12 cellular contexts compared by ENCODE assay signal in genomic region chr5:111071413-111071812, GRCh38. TPM values are rescaled to one million over a fixed set of nuclear protein-coding genes. Genes with fewer than 3 reads are reported as not detected.
DNase-seq lines count a peak whose midpoint lies in the region; ATAC-seq and TF ChIP-seq lines count a peak whose summit lies in the region.
"Had no signal": no experiment of that assay in that cellular context is flagged by ENCODE, and none has a peak within 500 bp of the region (broad histone marks: within the 10 kb centered on the region; RNA-seq: fewer than 3 reads in every experiment).

TSS of gene TSLP (plus strand) at chr5:111071713. CDS start at chr5:111071891, 178 bp downstream.

- no peak for TF ChIP-seq CTCF in cardiac muscle cell (IDR thresholded peaks at IDR 0.05; ENCODE audit: low read depth, low read length)
- TF ChIP-seq CTCF in ascending aorta (IDR thresholded peaks at IDR 0.05) = no peak
- no peak for TF ChIP-seq CTCF in kidney epithelial cell (IDR thresholded peaks at IDR 0.05; ENCODE audit: insufficient read depth, low read length, poor library complexity, severe bottlenecking)

- H3K4me3 ChIP-seq in cardiac muscle cell = peak within 1 kb of the TSS; percentile 33
- peak within 1 kb of the TSS; percentile 43 to 83 for H3K4me3 ChIP-seq in ascending aorta
- H3K4me3 ChIP-seq in kidney epithelial cell (ENCODE audit: low read depth, low read length) = peak within 1 kb of the TSS; percentile 9
- H3K4me3 ChIP-seq in subcutaneous abdominal adipose tissue (ENCODE audit: low read depth in 1 of 5, low read length in 5 of 5) = peak within 1 kb of the TSS in 4 of 5 donors; percentile 52 to 79 (median 76)

- ATAC-seq in Right ventricle myocardium inferior = no peak

- no peaks in the 10 kb centered on the region for H3K36me3 ChIP-seq in cardiac muscle cell
- H3K36me3 ChIP-seq in ascending aorta = no peaks in the 10 kb centered on the region
- H3K36me3 ChIP-seq in kidney epithelial cell (ENCODE audit: control insufficient read depth, insufficient read depth, low read length) = no peaks in the 10 kb centered on the region
- H3K36me3 ChIP-seq in subcutaneous abdominal adipose tissue (ENCODE audit: control insufficient read depth in 5 of 5, insufficient read depth in 5 of 5, low read length in 5 of 5) = no peaks in the 10 kb centered on the region
- H3K36me3 ChIP-seq: thyroid gland had no signal

- H3K9ac ChIP-seq in subcutaneous abdominal adipose tissue (ENCODE audit: low read length in 5 of 5) = peak within 1 kb of the TSS in 3 of 5 donors; percentile 53 to 77 (median 77)

- intact Hi-C loops in Right ventricle myocardium inferior (cut with DNase I) = loop anchor here (10.0 kb wide), 1 partner anchor 157 kb away; no protein-coding TSS in a partner anchor
- intact Hi-C loops in ascending aorta (cut with DNase I) = loop anchor here (5.0 kb wide), 1 partner anchor 154 kb away; no protein-coding TSS in a partner anchor

- H3K4me1 ChIP-seq in cardiac muscle cell (ENCODE audit: low read depth) = no peaks in the 10 kb centered on the region
- peaks cover 3 to 6% of the 10 kb centered on the region in 2 donors for H3K4me1 ChIP-seq in ascending aorta
- H3K4me1 ChIP-seq in subcutaneous abdominal adipose tissue (ENCODE audit: control insufficient read depth in 5 of 5, insufficient read depth in 5 of 5, low read length in 5 of 5) = peaks cover 0 to 46% (median 37%) of the 10 kb centered on the region in 5 donors

- no peak for DNase-seq in cardiac muscle cell (ENCODE audit: low read depth in 1 of 2, low spot score in 1 of 2)
- DNase-seq in Right ventricle myocardium inferior (ENCODE audit: missing footprints) = no peak
- no peak for DNase-seq in ascending aorta (ENCODE audit: low spot score in 2 of 2)
- no peak for DNase-seq in kidney epithelial cell (ENCODE audit: low read depth)
- DNase-seq in ureter (ENCODE audit: low spot score) = no peak
- DNase-seq in NCI-H2081 (lab: John Stamatoyannopoulos, UW) = no peak
- DNase-seq in 8988T = no peak
- DNase-seq: activated naive CD4-positive, alpha-beta T cell treated with anti-CD3 and anti-CD28 coated beads, Interleukin-2, amount 50 U/mL, for 16 hours; COR-L47; NCI-H1417 had no signal

- H3K9me3 ChIP-seq in cardiac muscle cell (ENCODE audit: low read depth) (no peaks in the 10 kb centered on the region), ascending aorta (no peaks in the 10 kb centered on the region), subcutaneous abdominal adipose tissue (ENCODE audit: control insufficient read depth in 5 of 5, low read length in 5 of 5) (no peaks in the 10 kb centered on the region)
- H3K9me3 ChIP-seq: thyroid gland had no signal

- no peak within 1 kb of the TSS for H3K27ac ChIP-seq in cardiac muscle cell
- H3K27ac ChIP-seq in ascending aorta = no peak within 1 kb of the TSS
- H3K27ac ChIP-seq in subcutaneous abdominal adipose tissue (ENCODE audit: low read depth, low read length) = peak within 1 kb of the TSS; percentile 74
- H3K27ac ChIP-seq: thyroid gland had no signal

- H3K27me3 ChIP-seq in cardiac muscle cell (peaks cover 80% of the 10 kb centered on the region), ascending aorta (no peaks in the 10 kb centered on the region), kidney epithelial cell (ENCODE audit: control insufficient read depth, insufficient read depth, low read length) (peaks cover 23% of the 10 kb centered on the region), subcutaneous abdominal adipose tissue (ENCODE audit: control insufficient read depth in 5 of 5, insufficient read depth in 4 of 5, low read length in 5 of 5) (peaks cover 0 to 16% (median 7%) of the 10 kb centered on the region in 5 donors)
- H3K27me3 ChIP-seq: thyroid gland had no signal

RNA-seq across cellular contexts. Expression of gene TSLP, which starts in this region (rescaled TPM):
- total RNA-seq in cardiac muscle cell (0.30 and 0.42 TPM in 2 replicates), Right ventricle myocardium inferior (6.0 TPM), ascending aorta (not detected), kidney epithelial cell (0.29 and 0.68 TPM in 2 replicates), ureter (2.0 TPM)
- polyA plus RNA-seq in cardiac muscle cell = 0.78 and 1.4 TPM in 2 replicates

Comparison
In these comparisons a context has a peak if more than half of its experiments do, and no peak if none do; other contexts are left out.
1. H3K4me3 ChIP-seq: peak in every context shown above with its lines; median percentile 76 in subcutaneous abdominal adipose tissue; 63 in ascending aorta; 33 in cardiac muscle cell; 9 in kidney epithelial cell.